In the genomic region with DNA sequence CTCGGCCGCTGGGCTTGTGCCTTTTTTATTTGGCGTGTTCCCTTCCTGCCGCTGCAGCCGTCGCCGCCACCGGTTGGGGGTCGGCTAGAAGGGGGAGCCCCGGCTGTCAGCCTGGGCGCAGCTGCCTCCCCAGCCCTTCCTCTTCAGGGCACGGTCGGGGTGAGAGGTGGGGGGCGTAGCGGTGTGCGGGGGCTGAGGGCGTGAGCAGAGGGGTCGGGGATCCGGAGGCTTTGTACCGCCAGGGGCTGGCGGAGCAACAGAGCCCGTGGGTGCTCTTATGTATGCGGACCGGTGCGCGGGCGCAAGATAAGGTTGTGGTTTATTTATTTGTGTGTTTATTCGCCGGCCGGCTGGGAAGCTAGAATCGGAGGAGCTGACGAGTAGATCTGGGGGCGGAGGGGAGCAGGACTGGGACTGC, we compare ENCODE assay signal across 1 cellular context.
TF ChIP-seq lines count a peak whose summit lies in the region.

No MANE protein-coding gene starts in this region.

TF ChIP-seq in SK-N-SH, 30 proteins besides CTCF, POLR2A, EP300 and RAD21 (continued from another document):
- TF ChIP-seq, protein P1, sequence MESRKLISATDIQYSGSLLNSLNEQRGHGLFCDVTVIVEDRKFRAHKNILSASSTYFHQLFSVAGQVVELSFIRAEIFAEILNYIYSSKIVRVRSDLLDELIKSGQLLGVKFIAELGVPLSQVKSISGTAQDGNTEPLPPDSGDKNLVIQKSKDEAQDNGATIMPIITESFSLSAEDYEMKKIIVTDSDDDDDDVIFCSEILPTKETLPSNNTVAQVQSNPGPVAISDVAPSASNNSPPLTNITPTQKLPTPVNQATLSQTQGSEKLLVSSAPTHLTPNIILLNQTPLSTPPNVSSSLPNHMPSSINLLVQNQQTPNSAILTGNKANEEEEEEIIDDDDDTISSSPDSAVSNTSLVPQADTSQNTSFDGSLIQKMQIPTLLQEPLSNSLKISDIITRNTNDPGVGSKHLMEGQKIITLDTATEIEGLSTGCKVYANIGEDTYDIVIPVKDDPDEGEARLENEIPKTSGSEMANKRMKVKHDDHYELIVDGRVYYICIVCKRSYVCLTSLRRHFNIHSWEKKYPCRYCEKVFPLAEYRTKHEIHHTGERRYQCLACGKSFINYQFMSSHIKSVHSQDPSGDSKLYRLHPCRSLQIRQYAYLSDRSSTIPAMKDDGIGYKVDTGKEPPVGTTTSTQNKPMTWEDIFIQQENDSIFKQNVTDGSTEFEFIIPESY (IDR thresholded peaks at IDR 0.05; ENCODE audit: borderline replicate concordance, low read depth): no peak
- no peak for TF ChIP-seq NRF1 (IDR thresholded peaks at IDR 0.05; ENCODE audit: low read depth, low read length)
- no peak for TF ChIP-seq TAF1 (IDR thresholded peaks at IDR 0.05; ENCODE audit: borderline replicate concordance, low read depth, low read length)
- TF ChIP-seq, protein P2, sequence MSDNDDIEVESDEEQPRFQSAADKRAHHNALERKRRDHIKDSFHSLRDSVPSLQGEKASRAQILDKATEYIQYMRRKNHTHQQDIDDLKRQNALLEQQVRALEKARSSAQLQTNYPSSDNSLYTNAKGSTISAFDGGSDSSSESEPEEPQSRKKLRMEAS (IDR thresholded peaks at IDR 0.05; ENCODE audit: low read depth): no peak
- no peak for TF ChIP-seq CHD2 (IDR thresholded peaks at IDR 0.05; ENCODE audit: low read length, partially characterized antibody)
- no peak for TF ChIP-seq MEF2A (IDR thresholded peaks at IDR 0.05; ENCODE audit: borderline replicate concordance, low read depth)
- no peak for TF ChIP-seq JUND (IDR thresholded peaks at IDR 0.05)
- TF ChIP-seq, protein P3, sequence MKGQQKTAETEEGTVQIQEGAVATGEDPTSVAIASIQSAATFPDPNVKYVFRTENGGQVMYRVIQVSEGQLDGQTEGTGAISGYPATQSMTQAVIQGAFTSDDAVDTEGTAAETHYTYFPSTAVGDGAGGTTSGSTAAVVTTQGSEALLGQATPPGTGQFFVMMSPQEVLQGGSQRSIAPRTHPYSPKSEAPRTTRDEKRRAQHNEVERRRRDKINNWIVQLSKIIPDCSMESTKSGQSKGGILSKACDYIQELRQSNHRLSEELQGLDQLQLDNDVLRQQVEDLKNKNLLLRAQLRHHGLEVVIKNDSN (IDR thresholded peaks at IDR 0.05; ENCODE audit: borderline replicate concordance, low read depth): no peak
